Comparison of ENCODE assay signal across 8 cellular contexts in the genomic region with DNA sequence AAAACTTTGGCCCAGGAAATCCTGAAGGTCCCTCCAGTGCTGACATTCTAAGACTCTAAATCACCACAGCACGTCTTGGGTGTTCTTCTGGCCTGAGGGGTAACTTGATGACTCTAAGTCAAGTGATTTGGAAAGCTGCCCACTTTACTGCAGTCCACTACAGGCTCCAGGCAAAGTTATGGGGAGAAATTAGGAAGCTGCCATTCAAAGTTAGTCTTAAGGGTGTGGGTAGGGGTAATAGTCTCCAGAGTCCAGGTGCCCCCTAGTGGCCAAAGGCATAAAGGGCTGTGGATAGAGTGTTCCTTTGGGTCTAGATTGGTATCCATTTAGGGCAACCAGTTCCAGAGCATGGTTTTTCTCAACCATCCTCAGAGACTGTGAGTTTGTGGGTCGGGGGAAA. TPM values are rescaled to one million over a fixed set of nuclear protein-coding genes. Genes with fewer than 3 reads are reported as not detected.
A peak's percentile ranks its signal among the peaks of the same experiment; 100 is the strongest.
DNase-seq lines count a peak whose midpoint lies in the region; ATAC-seq and TF ChIP-seq lines count a peak whose summit lies in the region.

No MANE protein-coding gene starts in this region.

- TF ChIP-seq CTCF in HEK293 (tag by site-specific recombination; IDR thresholded peaks at IDR 0.05) (peak; percentile 82), WTC11 (IDR thresholded peaks at IDR 0.05) (peak; percentile 62)

- no peaks in the 10 kb centered on the region for H3K36me3 ChIP-seq in HEK293 (ENCODE audit: control insufficient read depth in 2 of 2, insufficient read depth in 1 of 2, low read length in 2 of 2)

- DNase-seq in GM04503 (ENCODE audit: low read depth) (peak; percentile 11), NCI-H2171 (lab: John Stamatoyannopoulos, UW) (peak; percentile 3), WTC11 (ENCODE audit: low spot score) (peak; percentile 67), caudate nucleus (lab: John Stamatoyannopoulos, UW) (peak in 39 of 61 donors; percentile 0 to 69 (median 2)), kidney glomerular epithelial cell (lab: John Stamatoyannopoulos, UW) (peak; percentile 30)
- DNase-seq in stimulated activated CD4-positive, alpha-beta T cell treated with anti-CD3 and anti-CD28 coated beads, Interleukin-4, amount 100 ng/mL, for 24 hours, result peak; percentile 58

- no peaks in the 10 kb centered on the region for H3K36me3 Mint-ChIP-seq in WTC11

- H3K4me3 Mint-ChIP-seq in WTC11, result no peak overlapping the region

- H3K27ac Mint-ChIP-seq in WTC11, result no peak overlapping the region

- H3K27me3 Mint-ChIP-seq in WTC11 (ENCODE audit: low read depth), result no peaks in the 10 kb centered on the region; the same call in 1 of the 2 replicates

- ATAC-seq in WTC11 (peak; percentile 92), HG03108 (IDR thresholded peaks at IDR 0.05; ENCODE audit: unreplicated experiment) (no peak)

- H3K27ac ChIP-seq in HEK293 (ENCODE audit: extremely low read depth, low read depth, low read length) (no peak overlapping the region), caudate nucleus (ENCODE audit: low read depth, low read length) (no peak overlapping the region)

- H3K9me3 ChIP-seq in HEK293 (ENCODE audit: control insufficient read depth, insufficient read depth, low read depth, low read length), result peaks cover 4% of the 10 kb centered on the region

- peaks cover 11% of the 10 kb centered on the region for H3K4me1 Mint-ChIP-seq in WTC11

- CTCF ChIA-PET in HEK293 (lab: Yijun Ruan, JAX) (interaction anchor here (0.6 to 3.5 kb wide), 32 partner anchors 10 to 527 kb away, joined by 3 to 25 read pairs (median 5); no protein-coding TSS in a partner anchor), WTC11 (lab: Charles Lee) (interaction anchor here (0.5 to 2.4 kb wide), 13 partner anchors 10 to 465 kb away, joined by 3 to 11 read pairs (median 3); no protein-coding TSS in a partner anchor)

- POLR2A ChIA-PET in HEK293 (lab: Yijun Ruan, JAX), result no interaction called here
- POLR2A ChIA-PET in WTC11 (lab: Charles Lee), result no interaction called here

- no peak overlapping the region for H3K4me3 ChIP-seq in HEK293 (ENCODE audit: low read depth, low read length)

- no peaks in the 10 kb centered on the region for H3K4me1 ChIP-seq in HEK293 (ENCODE audit: control insufficient read depth, insufficient read depth, low read length)

- peaks cover under 1% of the 10 kb centered on the region for H3K9me3 Mint-ChIP-seq in WTC11

TF ChIP-seq in HEK293, 187 proteins besides CTCF, POLR2A, EP300 and RAD21 (continues in another document):
- TF ChIP-seq, protein P1, sequence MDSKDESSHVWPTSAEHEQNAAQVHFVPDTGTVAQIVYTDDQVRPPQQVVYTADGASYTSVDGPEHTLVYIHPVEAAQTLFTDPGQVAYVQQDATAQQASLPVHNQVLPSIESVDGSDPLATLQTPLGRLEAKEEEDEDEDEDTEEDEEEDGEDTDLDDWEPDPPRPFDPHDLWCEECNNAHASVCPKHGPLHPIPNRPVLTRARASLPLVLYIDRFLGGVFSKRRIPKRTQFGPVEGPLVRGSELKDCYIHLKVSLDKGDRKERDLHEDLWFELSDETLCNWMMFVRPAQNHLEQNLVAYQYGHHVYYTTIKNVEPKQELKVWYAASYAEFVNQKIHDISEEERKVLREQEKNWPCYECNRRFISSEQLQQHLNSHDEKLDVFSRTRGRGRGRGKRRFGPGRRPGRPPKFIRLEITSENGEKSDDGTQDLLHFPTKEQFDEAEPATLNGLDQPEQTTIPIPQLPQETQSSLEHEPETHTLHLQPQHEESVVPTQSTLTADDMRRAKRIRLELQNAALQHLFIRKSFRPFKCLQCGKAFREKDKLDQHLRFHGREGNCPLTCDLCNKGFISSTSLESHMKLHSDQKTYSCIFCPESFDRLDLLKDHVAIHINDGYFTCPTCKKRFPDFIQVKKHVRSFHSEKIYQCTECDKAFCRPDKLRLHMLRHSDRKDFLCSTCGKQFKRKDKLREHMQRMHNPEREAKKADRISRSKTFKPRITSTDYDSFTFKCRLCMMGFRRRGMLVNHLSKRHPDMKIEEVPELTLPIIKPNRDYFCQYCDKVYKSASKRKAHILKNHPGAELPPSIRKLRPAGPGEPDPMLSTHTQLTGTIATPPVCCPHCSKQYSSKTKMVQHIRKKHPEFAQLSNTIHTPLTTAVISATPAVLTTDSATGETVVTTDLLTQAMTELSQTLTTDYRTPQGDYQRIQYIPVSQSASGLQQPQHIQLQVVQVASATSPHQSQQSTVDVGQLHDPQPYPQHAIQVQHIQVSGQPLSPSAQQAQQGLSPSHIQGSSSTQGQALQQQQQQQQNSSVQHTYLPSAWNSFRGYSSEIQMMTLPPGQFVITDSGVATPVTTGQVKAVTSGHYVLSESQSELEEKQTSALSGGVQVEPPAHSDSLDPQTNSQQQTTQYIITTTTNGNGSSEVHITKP (tag by site-specific recombination; IDR thresholded peaks at IDR 0.05), result peak; percentile 60
- TF ChIP-seq, protein P2, sequence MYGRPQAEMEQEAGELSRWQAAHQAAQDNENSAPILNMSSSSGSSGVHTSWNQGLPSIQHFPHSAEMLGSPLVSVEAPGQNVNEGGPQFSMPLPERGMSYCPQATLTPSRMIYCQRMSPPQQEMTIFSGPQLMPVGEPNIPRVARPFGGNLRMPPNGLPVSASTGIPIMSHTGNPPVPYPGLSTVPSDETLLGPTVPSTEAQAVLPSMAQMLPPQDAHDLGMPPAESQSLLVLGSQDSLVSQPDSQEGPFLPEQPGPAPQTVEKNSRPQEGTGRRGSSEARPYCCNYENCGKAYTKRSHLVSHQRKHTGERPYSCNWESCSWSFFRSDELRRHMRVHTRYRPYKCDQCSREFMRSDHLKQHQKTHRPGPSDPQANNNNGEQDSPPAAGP (tag by site-specific recombination; IDR thresholded peaks at IDR 0.05), result 0 out of 2 replicates have a peak, but pooled peaks have one; percentile 27
- peak; percentile 41; the same call in 1 of the 2 replicates for TF ChIP-seq ZNF660 (tag by site-specific recombination; IDR thresholded peaks at IDR 0.05)
- TF ChIP-seq ZNF654 (tag by site-specific recombination; IDR thresholded peaks at IDR 0.05; ENCODE audit: low read depth), result peak; percentile 75
- TF ChIP-seq HOXC10 (CRISPR knock-in tag; IDR thresholded peaks at IDR 0.05), result 0 out of 2 replicates have a peak, but pooled peaks have one; percentile 51

TF ChIP-seq in WTC11, 78 proteins besides CTCF, POLR2A, EP300 and RAD21 (continues in another document):
- TF ChIP-seq RELA (CRISPR knock-in tag; IDR thresholded peaks at IDR 0.05; ENCODE audit: borderline replicate concordance), result no peak
- TF ChIP-seq, protein P3, sequence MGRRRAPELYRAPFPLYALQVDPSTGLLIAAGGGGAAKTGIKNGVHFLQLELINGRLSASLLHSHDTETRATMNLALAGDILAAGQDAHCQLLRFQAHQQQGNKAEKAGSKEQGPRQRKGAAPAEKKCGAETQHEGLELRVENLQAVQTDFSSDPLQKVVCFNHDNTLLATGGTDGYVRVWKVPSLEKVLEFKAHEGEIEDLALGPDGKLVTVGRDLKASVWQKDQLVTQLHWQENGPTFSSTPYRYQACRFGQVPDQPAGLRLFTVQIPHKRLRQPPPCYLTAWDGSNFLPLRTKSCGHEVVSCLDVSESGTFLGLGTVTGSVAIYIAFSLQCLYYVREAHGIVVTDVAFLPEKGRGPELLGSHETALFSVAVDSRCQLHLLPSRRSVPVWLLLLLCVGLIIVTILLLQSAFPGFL (CRISPR knock-in tag; IDR thresholded peaks at IDR 0.05; ENCODE audit: borderline replicate concordance), result no peak
- TF ChIP-seq JAZF1 (CRISPR knock-in tag; IDR thresholded peaks at IDR 0.05), result no peak
- TF ChIP-seq ATF1 (CRISPR knock-in tag; IDR thresholded peaks at IDR 0.05), result no peak
- TF ChIP-seq TEAD1 (CRISPR knock-in tag; IDR thresholded peaks at IDR 0.05), result no peak
- TF ChIP-seq, protein P4, sequence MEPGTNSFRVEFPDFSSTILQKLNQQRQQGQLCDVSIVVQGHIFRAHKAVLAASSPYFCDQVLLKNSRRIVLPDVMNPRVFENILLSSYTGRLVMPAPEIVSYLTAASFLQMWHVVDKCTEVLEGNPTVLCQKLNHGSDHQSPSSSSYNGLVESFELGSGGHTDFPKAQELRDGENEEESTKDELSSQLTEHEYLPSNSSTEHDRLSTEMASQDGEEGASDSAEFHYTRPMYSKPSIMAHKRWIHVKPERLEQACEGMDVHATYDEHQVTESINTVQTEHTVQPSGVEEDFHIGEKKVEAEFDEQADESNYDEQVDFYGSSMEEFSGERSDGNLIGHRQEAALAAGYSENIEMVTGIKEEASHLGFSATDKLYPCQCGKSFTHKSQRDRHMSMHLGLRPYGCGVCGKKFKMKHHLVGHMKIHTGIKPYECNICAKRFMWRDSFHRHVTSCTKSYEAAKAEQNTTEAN (CRISPR knock-in tag; IDR thresholded peaks at IDR 0.05), result no peak
- no peak for TF ChIP-seq ZNF219 (CRISPR knock-in tag; IDR thresholded peaks at IDR 0.05; ENCODE audit: borderline replicate concordance)
- TF ChIP-seq, protein P5, sequence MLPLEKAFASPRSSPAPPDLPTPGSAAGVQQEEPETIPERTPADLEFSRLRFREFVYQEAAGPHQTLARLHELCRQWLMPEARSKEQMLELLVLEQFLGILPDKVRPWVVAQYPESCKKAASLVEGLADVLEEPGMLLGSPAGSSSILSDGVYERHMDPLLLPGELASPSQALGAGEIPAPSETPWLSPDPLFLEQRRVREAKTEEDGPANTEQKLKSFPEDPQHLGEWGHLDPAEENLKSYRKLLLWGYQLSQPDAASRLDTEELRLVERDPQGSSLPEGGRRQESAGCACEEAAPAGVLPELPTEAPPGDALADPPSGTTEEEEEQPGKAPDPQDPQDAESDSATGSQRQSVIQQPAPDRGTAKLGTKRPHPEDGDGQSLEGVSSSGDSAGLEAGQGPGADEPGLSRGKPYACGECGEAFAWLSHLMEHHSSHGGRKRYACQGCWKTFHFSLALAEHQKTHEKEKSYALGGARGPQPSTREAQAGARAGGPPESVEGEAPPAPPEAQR (CRISPR knock-in tag; IDR thresholded peaks at IDR 0.05), result no peak
- TF ChIP-seq ZNF317 (CRISPR knock-in tag; IDR thresholded peaks at IDR 0.05; ENCODE audit: borderline replicate concordance, low read depth), result no peak
- no peak for TF ChIP-seq ZNF138 (CRISPR knock-in tag; conservative IDR thresholded peaks at IDR 0.05)
- no peak for TF ChIP-seq ZNF263 (CRISPR knock-in tag; IDR thresholded peaks at IDR 0.05; ENCODE audit: low read depth)
- TF ChIP-seq CBFB (CRISPR knock-in tag; IDR thresholded peaks at IDR 0.05; ENCODE audit: low read depth), result no peak
- no peak for TF ChIP-seq IRF2 (CRISPR knock-in tag; IDR thresholded peaks at IDR 0.05; ENCODE audit: borderline replicate concordance, low read depth)
- no peak for TF ChIP-seq TEAD4 (CRISPR knock-in tag; IDR thresholded peaks at IDR 0.05)
- TF ChIP-seq, protein P6, sequence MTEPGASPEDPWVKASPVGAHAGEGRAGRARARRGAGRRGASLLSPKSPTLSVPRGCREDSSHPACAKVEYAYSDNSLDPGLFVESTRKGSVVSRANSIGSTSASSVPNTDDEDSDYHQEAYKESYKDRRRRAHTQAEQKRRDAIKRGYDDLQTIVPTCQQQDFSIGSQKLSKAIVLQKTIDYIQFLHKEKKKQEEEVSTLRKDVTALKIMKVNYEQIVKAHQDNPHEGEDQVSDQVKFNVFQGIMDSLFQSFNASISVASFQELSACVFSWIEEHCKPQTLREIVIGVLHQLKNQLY (CRISPR knock-in tag; IDR thresholded peaks at IDR 0.05), result no peak
- TF ChIP-seq GRHL2 (CRISPR knock-in tag; IDR thresholded peaks at IDR 0.05; ENCODE audit: insufficient replicate concordance, severe bottlenecking), result no peak

RNA-seq across cellular contexts. Expression of a gene that starts 38.7 kb away (rescaled TPM):
- total RNA-seq in WTC11 (2021), result 48.4 to 55.2 TPM (median 48.4 TPM) in 3 replicates

Comparison
In these comparisons a context has a peak if more than half of its experiments do, and no peak if none do; other contexts are left out.
1. DNase-seq: peak in every context shown above with its lines; median percentile 67 in WTC11; 58 in stimulated activated CD4-positive, alpha-beta T cell treated with anti-CD3 and anti-CD28 coated beads, Interleukin-4, amount 100 ng/mL, for 24 hours; 30 in kidney glomerular epithelial cell; 11 in GM04503; 3 in NCI-H2171; 2 in caudate nucleus.